ENCODE assay signal across 12 cellular contexts in the genomic region with DNA sequence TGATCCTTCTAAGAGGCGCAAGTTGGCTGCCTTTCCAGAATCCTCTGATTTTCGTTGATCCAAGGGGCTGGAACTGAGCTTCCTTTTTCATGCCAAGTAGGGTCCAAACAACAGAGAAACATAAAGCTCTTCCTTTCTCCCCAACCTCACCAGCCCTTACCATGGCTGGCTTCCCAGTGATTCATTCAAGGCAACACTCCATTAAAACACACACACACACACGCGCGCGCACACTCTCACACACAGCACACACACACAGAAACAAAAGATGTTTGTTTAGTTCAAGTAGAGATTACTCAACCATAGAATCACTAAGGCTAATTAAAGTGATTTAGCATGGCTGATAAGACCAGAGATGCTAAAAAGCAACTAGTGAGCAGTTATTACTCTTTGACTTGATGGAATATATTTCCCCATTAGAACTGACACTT. TPM values are rescaled to one million over a fixed set of nuclear protein-coding genes. Genes with fewer than 3 reads are reported as not detected.
A peak's percentile ranks its signal among the peaks of the same experiment; 100 is the strongest.
DNase-seq lines count a peak whose midpoint lies in the region; ATAC-seq, FAIRE-seq and TF ChIP-seq lines count a peak whose summit lies in the region.
"Had no signal": no experiment of that assay in that cellular context is flagged by ENCODE, and none has a peak within 500 bp of the region (broad histone marks: within the 10 kb centered on the region; RNA-seq: fewer than 3 reads in every experiment).

No MANE protein-coding gene starts in this region.

- H3K27me3 Mint-ChIP-seq in astrocyte (ENCODE audit: low read depth, unreplicated experiment) = no peaks in the 10 kb centered on the region

- peaks cover 9% of the 10 kb centered on the region for H3K4me1 Mint-ChIP-seq in astrocyte (ENCODE audit: low read depth, unreplicated experiment)

- H3K9me3 ChIP-seq in astrocyte (ENCODE audit: insufficient read depth, low read depth, low read length) (no peaks in the 10 kb centered on the region), left lung (no peaks in the 10 kb centered on the region)
- H3K9me3 ChIP-seq: heart left ventricle had no signal

- DNase-seq in AG08395 (ENCODE audit: low spot score) (peak; percentile 13), HT-29 (ENCODE audit: low spot score) (peak; percentile 49), astrocyte (ENCODE audit: low read depth) (peak; percentile 88), left lung (peak; percentile 71 to 75), HPDE6-E6E7 (ENCODE audit: extremely low spot score) (no peak)
- DNase-seq in stimulated activated CD4-positive, alpha-beta T cell treated with anti-CD3 and anti-CD28 coated beads, Interleukin-12 subunit alpha, Interleukin-12 subunit beta, amount 100 ng/mL, for 4 hours = no peak
- DNase-seq: activated CD4-positive, alpha-beta T cell treated with anti-CD3 and anti-CD28 coated beads, Interleukin-2, amount 50 U/mL, for 4 hours; stimulated activated CD4-positive, alpha-beta T cell treated with anti-CD3 and anti-CD28 coated beads, Interleukin-2, amount 100 ng/mL, for 24 hours had no signal

- H3K27ac ChIP-seq in astrocyte (ENCODE audit: low read depth, low read length) = peak overlapping the region; percentile 12
- H3K27ac ChIP-seq in left lung = peak overlapping the region; percentile 15 to 30
- H3K27ac ChIP-seq: heart left ventricle had no signal

- H3K4me1 ChIP-seq in astrocyte (ENCODE audit: insufficient read depth, low read length) (peaks cover 22% of the 10 kb centered on the region), left lung (peaks cover 29 to 45% of the 10 kb centered on the region in 2 donors)

- no peak overlapping the region for H3K27ac Mint-ChIP-seq in astrocyte (ENCODE audit: unreplicated experiment)

- H3K27me3 ChIP-seq in astrocyte (ENCODE audit: insufficient read depth, low read length) = no peaks in the 10 kb centered on the region
- H3K27me3 ChIP-seq in left lung = no peaks in the 10 kb centered on the region
- H3K27me3 ChIP-seq: heart left ventricle had no signal

- peak; percentile 78 for ATAC-seq in left lung
- no peak for ATAC-seq in GM21381 (IDR thresholded peaks at IDR 0.05; ENCODE audit: unreplicated experiment)
- no peak for ATAC-seq in HG03175 (IDR thresholded peaks at IDR 0.05; ENCODE audit: unreplicated experiment)

- no peaks in the 10 kb centered on the region for H3K9me3 Mint-ChIP-seq in astrocyte (ENCODE audit: unreplicated experiment)

- no peak overlapping the region for H3K9ac ChIP-seq in astrocyte (ENCODE audit: low read length)

- no peak overlapping the region for H3K4me3 Mint-ChIP-seq in astrocyte (ENCODE audit: unreplicated experiment)

- H4K20me1 ChIP-seq in astrocyte (ENCODE audit: insufficient read depth, low read length) = peaks cover 28% of the 10 kb centered on the region

- H3K4me3 ChIP-seq in astrocyte (ENCODE audit: insufficient read depth, low read depth, low read length) = no peak overlapping the region
- H3K4me3 ChIP-seq in left lung = no peak overlapping the region
- H3K4me3 ChIP-seq: heart left ventricle had no signal

- H2AFZ ChIP-seq in astrocyte (ENCODE audit: low read depth, low read length) = no peak overlapping the region

- no peak for TF ChIP-seq CTCF in astrocyte (IDR thresholded peaks at IDR 0.05; ENCODE audit: insufficient read depth, low read depth, low read length)
- TF ChIP-seq CTCF in left lung (IDR thresholded peaks at IDR 0.05) = no peak

- FAIRE-seq in astrocyte (lab: Jason Lieb, UNC) = no peak

- intact Hi-C loops in left lung (cut with DNase I) = no loop called here

- H3K4me2 ChIP-seq in astrocyte (ENCODE audit: low read length) = peak overlapping the region; percentile 8

- H3K36me3 ChIP-seq in astrocyte (ENCODE audit: insufficient read depth, low read length) = peaks cover 3% of the 10 kb centered on the region
- peaks cover 0 to 16% of the 10 kb centered on the region in 2 donors for H3K36me3 ChIP-seq in left lung

- H3K36me3 Mint-ChIP-seq in astrocyte (ENCODE audit: low read depth, unreplicated experiment) = peaks cover 8% of the 10 kb centered on the region

- H3K79me2 ChIP-seq in astrocyte (ENCODE audit: insufficient read depth, low read length) = no peaks in the 10 kb centered on the region

RNA-seq across cellular contexts. Expression of a gene that starts 13.0 kb away (rescaled TPM):
- 0.69 and 1.7 TPM in 2 replicates for total RNA-seq in HT-29 (2014; rRNA removed; shearing (Covaris generic))
- total RNA-seq in astrocyte (not detected in 2 replicates), left lung (not detected)
- total RNA-seq: H1, heart left ventricle had no signal

RNA-seq across cellular contexts. Expression of a gene that starts 24.4 kb away (rescaled TPM):
- total RNA-seq in HT-29 (2014; rRNA removed; shearing (Covaris generic)) = 0.26 and 0.84 TPM in 2 replicates
- total RNA-seq in astrocyte (not detected in 2 replicates), left lung (not detected)
- total RNA-seq: H1, heart left ventricle had no signal

Comparison
In these comparisons a context has a peak if more than half of its experiments do, and no peak if none do; other contexts are left out.
1. DNase-seq: peak in AG08395 (single experiment), HT-29 (single experiment), astrocyte (single experiment) and left lung (2 of 2); none in HPDE6-E6E7 (single experiment) and stimulated activated CD4-positive, alpha-beta T cell treated with anti-CD3 and anti-CD28 coated beads, Interleukin-12 subunit alpha, Interleukin-12 subunit beta, amount 100 ng/mL, for 4 hours (single experiment).